In genomic region chr5:74272831-74273545, GRCh38 we compare ENCODE assay signal across 20 cellular contexts.
DNase-seq lines count a peak whose midpoint lies in the region; TF ChIP-seq lines count a peak whose summit lies in the region.
"Had no signal": no experiment of that assay in that cellular context is flagged by ENCODE, and none has a peak within 500 bp of the region (broad histone marks: within the 10 kb centered on the region; RNA-seq: fewer than 3 reads in every experiment).

No MANE protein-coding gene starts in this region.

- H4K20me1 ChIP-seq in mammary epithelial cell (ENCODE audit: insufficient read depth, low read length) (no peaks in the 10 kb centered on the region), osteoblast (ENCODE audit: insufficient read depth, low read length) (no peaks in the 10 kb centered on the region)
- H4K20me1 ChIP-seq: BLaER1 had no signal

- H3K9me3 ChIP-seq in mammary epithelial cell (replicated peaks; ENCODE audit: insufficient read depth, low read length), result no peaks in the 10 kb centered on the region
- no peaks in the 10 kb centered on the region for H3K9me3 ChIP-seq in osteoblast (ENCODE audit: low read depth, low read length)
- no peaks in the 10 kb centered on the region for H3K9me3 ChIP-seq in BE2C
- H3K9me3 ChIP-seq in tibial artery, result no peaks in the 10 kb centered on the region
- H3K9me3 ChIP-seq: ascending aorta, BLaER1, SK-N-SH had no signal

- CTCF ChIA-PET in mammary epithelial cell (lab: Charles Lee; ENCODE audit: low non-redundant PET), result interaction anchor here (1.0 kb wide), 1 partner anchor 151 kb away, joined by 8 read pairs; no protein-coding TSS in a partner anchor

- dilution Hi-C loops in mammary epithelial cell (cut with HindIII; ENCODE audit: low sequenced_read_pairs), result no loop called here

- H3K79me2 ChIP-seq in mammary epithelial cell (ENCODE audit: insufficient read depth, low read length), result no peaks in the 10 kb centered on the region
- no peaks in the 10 kb centered on the region for H3K79me2 ChIP-seq in osteoblast (ENCODE audit: insufficient read depth, low read length)

- intact Hi-C loops in mammary epithelial cell (cut with micrococcal nuclease) (loop anchor here (2.0 kb wide), 1 partner anchor 32 kb away; no protein-coding TSS in a partner anchor), tibial artery (cut with DNase I; ENCODE audit: low total_unique reads) (no loop called here)

- H3K4me3 ChIP-seq in AG10803 (ENCODE audit: low read length), result no peak overlapping the region
- H3K4me3 ChIP-seq in mammary epithelial cell (replicated peaks in 1 of 3; ENCODE audit: insufficient read depth in 1 of 3, low read depth in 2 of 3, low read length in 3 of 3), result no peak overlapping the region
- H3K4me3 ChIP-seq in osteoblast (ENCODE audit: insufficient read depth, low read length), result no peak overlapping the region
- H3K4me3 ChIP-seq in BE2C (ENCODE audit: low read depth, low read length), result no peak overlapping the region
- no peak overlapping the region for H3K4me3 ChIP-seq in tibial artery
- H3K4me3 ChIP-seq: ascending aorta, BLaER1 had no signal

- TF ChIP-seq CTCF in AG10803 (conservative IDR thresholded peaks at IDR 0.05; ENCODE audit: low read length), result no peak
- no peak for TF ChIP-seq CTCF in mammary epithelial cell (conservative IDR thresholded peaks at IDR 0.05 in 1 of 2, IDR thresholded peaks at IDR 0.05 in 1 of 2; ENCODE audit: extremely low read depth in 1 of 2, insufficient read depth in 1 of 2, low read depth in 1 of 2, low read length in 2 of 2)
- no peak for TF ChIP-seq CTCF in osteoblast (IDR thresholded peaks at IDR 0.05; ENCODE audit: extremely low read depth, low read depth, low read length)
- no peak for TF ChIP-seq CTCF in BE2C (IDR thresholded peaks at IDR 0.05; ENCODE audit: low read depth, low read length)
- no peak for TF ChIP-seq CTCF in tibial artery (IDR thresholded peaks at IDR 0.05)

- no TSS peak for BruUV-seq in mammary epithelial cell (replicated peaks; lab: Mats Ljungman, UMichigan)

- WGBS in mammary epithelial cell (ENCODE audit: low coverage, missing lambda C conversion rate), result 48% methylated on average over 8 of the region's 8 CpGs

- H3K27ac ChIP-seq in mammary epithelial cell (ENCODE audit: insufficient read depth, low read depth, low read length) (no peak overlapping the region), osteoblast (ENCODE audit: low read depth, low read length) (peak overlapping the region; percentile 67), tibial artery (no peak overlapping the region)
- H3K27ac ChIP-seq: ascending aorta, BLaER1, VCaP had no signal

- no peaks in the 10 kb centered on the region for H3K27me3 ChIP-seq in mammary epithelial cell (ENCODE audit: insufficient read depth, low read length)
- H3K27me3 ChIP-seq in osteoblast (ENCODE audit: insufficient read depth, low read length), result no peaks in the 10 kb centered on the region
- no peaks in the 10 kb centered on the region for H3K27me3 ChIP-seq in BE2C
- no peaks in the 10 kb centered on the region for H3K27me3 ChIP-seq in tibial artery
- H3K27me3 ChIP-seq: ascending aorta, BLaER1 had no signal

- peak; percentile 69 for DNase-seq in AG10803 (ENCODE audit: low read depth)
- peak; percentile 4 for DNase-seq in NCI-H226
- DNase-seq in mammary epithelial cell, result no peak
- no peak for DNase-seq in osteoblast (ENCODE audit: insufficient read length, low spot score, missing footprints)
- DNase-seq in activated CD4-positive, alpha-beta T cell treated with anti-CD3 and anti-CD28 coated beads, Interleukin-2, amount 50 U/mL, for 1 hour, result no peak
- DNase-seq in activated effector memory CD4-positive, alpha-beta T cell treated with anti-CD3 and anti-CD28 coated beads, Interleukin-2, amount 50 U/mL, for 16 hours, result no peak
- no peak for DNase-seq in BE2C
- no peak for DNase-seq in tibial artery
- DNase-seq: activated CD4-positive, alpha-beta T cell treated with anti-CD3 and anti-CD28 coated beads, Interleukin-2, amount 10 ng/mL, durations not matched to agents 24 days and 14 days; activated CD8-positive, alpha-beta memory T cell treated with anti-CD3 and anti-CD28 coated beads, Interleukin-2, amount 10 ng/mL, durations not matched to agents 7 days and 5 days; Calu3; NCI-H1105 treated with DMSO at 0.1 percent for 48 hours; NCI-H2081 treated with DMSO at 0.1 percent for 48 hours; NCI-H446 treated with DMSO at 0.1 percent for 48 hours; SK-N-SH; stimulated activated CD4-positive, alpha-beta T cell treated with anti-CD3 and anti-CD28 coated beads, Interleukin-4, amount 100 ng/mL, for 24 hours; stimulated activated naive CD8-positive, alpha-beta T cell treated with anti-CD3 and anti-CD28 coated beads, Interleukin-15, amount 100 ng/mL, for 72 hours had no signal

- H3K4me1 ChIP-seq in mammary epithelial cell (ENCODE audit: insufficient read depth, low read length) (peaks cover 12% of the 10 kb centered on the region), osteoblast (ENCODE audit: insufficient read depth, low read length) (peaks cover 17% of the 10 kb centered on the region), BE2C (no peaks in the 10 kb centered on the region), tibial artery (no peaks in the 10 kb centered on the region)
- H3K4me1 ChIP-seq: ascending aorta, BLaER1 had no signal

- H3K4me2 ChIP-seq in mammary epithelial cell (ENCODE audit: insufficient read depth, low read depth, low read length) (no peak overlapping the region), osteoblast (ENCODE audit: insufficient read depth, low read length) (no peak overlapping the region)
- H3K4me2 ChIP-seq: BLaER1, SK-N-SH had no signal

- H3K9ac ChIP-seq in mammary epithelial cell (ENCODE audit: insufficient read depth, low read length), result no peak overlapping the region
- H3K9ac ChIP-seq: BLaER1, SK-N-SH had no signal

- H2AFZ ChIP-seq in mammary epithelial cell (ENCODE audit: low read depth, low read length) (peak overlapping the region; percentile 51), osteoblast (ENCODE audit: low read length) (no peak overlapping the region)

- H3K36me3 ChIP-seq in mammary epithelial cell (ENCODE audit: insufficient read depth, low read length), result no peaks in the 10 kb centered on the region
- no peaks in the 10 kb centered on the region for H3K36me3 ChIP-seq in osteoblast (ENCODE audit: insufficient read depth, low read length)
- no peaks in the 10 kb centered on the region for H3K36me3 ChIP-seq in BE2C
- H3K36me3 ChIP-seq in tibial artery, result no peaks in the 10 kb centered on the region
- H3K36me3 ChIP-seq: ascending aorta, BLaER1 had no signal

- in situ Hi-C loops in mammary epithelial cell (cut with MboI; ENCODE audit: low sequenced_read_pairs in 2 of 2), result no loop called here

Comparison
In these comparisons a context has a peak if more than half of its experiments do, and no peak if none do; other contexts are left out.
1. DNase-seq: peak in AG10803 (single experiment) and NCI-H226 (single experiment); none in mammary epithelial cell (single experiment), osteoblast (single experiment), activated CD4-positive, alpha-beta T cell treated with anti-CD3 and anti-CD28 coated beads, Interleukin-2, amount 50 U/mL, for 1 hour (single experiment), activated effector memory CD4-positive, alpha-beta T cell treated with anti-CD3 and anti-CD28 coated beads, Interleukin-2, amount 50 U/mL, for 16 hours (single experiment), BE2C (single experiment) and tibial artery (0 of 2).